12 cellular contexts compared by ENCODE assay signal in genomic region chr7:157150825-157151412, GRCh38. TPM values are rescaled to one million over a fixed set of nuclear protein-coding genes. Genes with fewer than 3 reads are reported as not detected.
A peak's percentile ranks its signal among the peaks of the same experiment; 100 is the strongest.
DNase-seq lines count a peak whose midpoint lies in the region; ATAC-seq and TF ChIP-seq lines count a peak whose summit lies in the region.
"Had no signal": no experiment of that assay in that cellular context is flagged by ENCODE, and none has a peak within 500 bp of the region (broad histone marks: within the 10 kb centered on the region; RNA-seq: fewer than 3 reads in every experiment).

No MANE protein-coding gene starts in this region.

- no peaks in the 10 kb centered on the region for H3K9me3 ChIP-seq in fibroblast of lung (ENCODE audit: control insufficient read depth, insufficient read depth, low read depth, low read length)
- H3K9me3 ChIP-seq: adrenal gland had no signal

- H3K27me3 ChIP-seq in BJ (ENCODE audit: control insufficient read depth, insufficient read depth, low read length) (no peaks in the 10 kb centered on the region), fibroblast of lung (ENCODE audit: control insufficient read depth, insufficient read depth, low read length) (no peaks in the 10 kb centered on the region)
- H3K27me3 ChIP-seq: adrenal gland, foreskin keratinocyte had no signal

- no peaks in the 10 kb centered on the region for H3K36me3 ChIP-seq in BJ (ENCODE audit: control insufficient read depth, insufficient read depth, low read length)
- no peaks in the 10 kb centered on the region for H3K36me3 ChIP-seq in fibroblast of lung (ENCODE audit: control insufficient read depth, insufficient read depth, low read length)
- H3K36me3 ChIP-seq: adrenal gland had no signal

- no peaks in the 10 kb centered on the region for H3K4me1 ChIP-seq in fibroblast of lung (ENCODE audit: control insufficient read depth, extremely low read depth, insufficient read depth, low read length)

- H4K20me1 ChIP-seq in fibroblast of lung (ENCODE audit: control insufficient read depth, extremely low read depth, insufficient read depth, low read length), result peaks cover 11% of the 10 kb centered on the region

- no peak overlapping the region for H3K9ac ChIP-seq in fibroblast of lung (ENCODE audit: insufficient read depth, low read length)

- CTCF ChIA-PET in BJ (lab: Yijun Ruan, JAX), result interaction anchor here (1.7 kb wide), 1 partner anchor 179 kb away, joined by 4 read pairs; no protein-coding TSS in a partner anchor

- ATAC-seq in GM18907 (IDR thresholded peaks at IDR 0.05; ENCODE audit: unreplicated experiment) (no peak), GM21786 (IDR thresholded peaks at IDR 0.05; ENCODE audit: unreplicated experiment) (no peak)

- no peak overlapping the region for H3K27ac ChIP-seq in fibroblast of lung (ENCODE audit: insufficient read depth, low read length)
- H3K27ac ChIP-seq: adrenal gland, foreskin keratinocyte had no signal

- peaks cover 98% of the 10 kb centered on the region for H3K79me2 ChIP-seq in fibroblast of lung (ENCODE audit: control insufficient read depth, insufficient read depth, low read length)

- H2AFZ ChIP-seq in fibroblast of lung (ENCODE audit: low read length), result no peak overlapping the region

- POLR2A ChIA-PET in BJ (lab: Charles Lee), result no interaction called here

- H3K4me2 ChIP-seq in fibroblast of lung (ENCODE audit: extremely low read depth, insufficient read depth, low read length), result peak overlapping the region; percentile 23

- TF ChIP-seq CTCF in BJ (IDR thresholded peaks at IDR 0.05; ENCODE audit: insufficient read depth, low read depth, low read length) (no peak), fibroblast of lung (conservative IDR thresholded peaks at IDR 0.05 in 1 of 2, IDR thresholded peaks at IDR 0.05 in 1 of 2; ENCODE audit: low read depth in 1 of 2, low read length in 2 of 2) (no peak)

- peak; percentile 15 for DNase-seq in BJ (ENCODE audit: low read depth)
- peak; percentile 68 for DNase-seq in NCI-H510A (lab: John Stamatoyannopoulos, UW)
- peak; percentile 43 to 64 for DNase-seq in fibroblast of lung (ENCODE audit: low read depth in 2 of 2)
- peak; percentile 73 for DNase-seq in myocyte (ENCODE audit: low read depth)
- no peak for DNase-seq in DMS153 (lab: John Stamatoyannopoulos, UW)
- no peak for DNase-seq in NCI-H1048 (lab: John Stamatoyannopoulos, UW)
- DNase-seq: activated CD4-positive, alpha-beta T cell treated with anti-CD3 and anti-CD28 coated beads for 36 hours; foreskin keratinocyte; KG1 had no signal

- H3K4me3 ChIP-seq in BJ (ENCODE audit: low read depth, low read length), result no peak overlapping the region
- no peak overlapping the region for H3K4me3 ChIP-seq in fibroblast of lung (replicated peaks in 1 of 4; ENCODE audit: control extremely low read depth in 1 of 4, insufficient read depth in 1 of 4, low read depth in 3 of 4, low read length in 4 of 4)
- H3K4me3 ChIP-seq: adrenal gland had no signal

RNA-seq across cellular contexts. Expression of gene UBE3C, which starts 12.2 kb away (rescaled TPM):
- 50.0 and 58.1 TPM in 2 replicates for polyA plus RNA-seq in BJ (2011; rRNA removed)
- 47.7 and 56.3 TPM in 2 replicates for polyA minus RNA-seq in BJ (2011; rRNA and poly(A)+ RNA removed)
- 75.5 and 91.0 TPM in 2 replicates for total RNA-seq in fibroblast of lung
- polyA plus RNA-seq in fibroblast of lung, result 76.2 and 76.3 TPM in 2 replicates
- polyA plus RNA-seq in fibroblast of lung (2012), result 45.2 and 46.8 TPM in 2 replicates
- 44.7 and 61.3 TPM in 2 replicates for polyA minus RNA-seq in fibroblast of lung (ENCODE audit: low replicate concordance)
- total RNA-seq in myocyte, result 118 and 124 TPM in 2 replicates
- polyA plus RNA-seq in myocyte (2012), result 57.4 TPM

Comparison
In these comparisons a context has a peak if more than half of its experiments do, and no peak if none do; other contexts are left out.
1. DNase-seq: peak in BJ (single experiment), NCI-H510A (single experiment), fibroblast of lung (2 of 2) and myocyte (single experiment); none in DMS153 (single experiment) and NCI-H1048 (single experiment).